In genomic region chr1:23419180-23419579, GRCh38 we compare ENCODE assay signal across 13 cellular contexts. TPM values are rescaled to one million over a fixed set of nuclear protein-coding genes. Genes with fewer than 3 reads are reported as not detected.
"Had no signal": no experiment of that assay in that cellular context is flagged by ENCODE, and none has a peak within 500 bp of the region (broad histone marks: within the 10 kb centered on the region; RNA-seq: fewer than 3 reads in every experiment).

No MANE protein-coding gene starts in this region.

- H3K9me3 Mint-ChIP-seq: activated B cell treated with CpG ODN at 0.5 μM for 24 hours; activated naive CD4-positive, alpha-beta T cell treated with anti-CD3 and anti-CD28 coated beads, Interleukin-2, amount 50 U/mL, for 72 hours; activated T-cell treated with anti-CD3 and anti-CD28 coated beads, Interleukin-2, amount 50 U/mL, for 24 hours; nephron had no signal

- H3K27ac ChIP-seq: brain microvascular endothelial cell, left lung, tibial artery, uterus had no signal

- H3K4me3 Mint-ChIP-seq: activated B cell treated with CpG ODN at 0.5 μM for 24 hours; activated T-cell treated with anti-CD3 and anti-CD28 coated beads, Interleukin-2, amount 50 U/mL, for 24 hours; nephron had no signal

- ATAC-seq: activated naive CD4-positive, alpha-beta T cell treated with anti-CD3 and anti-CD28 coated beads, Interleukin-2, amount 50 U/mL, for 72 hours; esophagus mucosa; left lung had no signal

- H3K9me3 ChIP-seq: left lung, tibial artery, uterus had no signal

- DNase-seq: activated B cell treated with CpG ODN at 0.5 μM for 24 hours; activated effector memory CD4-positive, alpha-beta T cell treated with anti-CD3 and anti-CD28 coated beads, Interleukin-2, amount 50 U/mL, for 16 hours; activated T-cell treated with anti-CD3 and anti-CD28 coated beads, Interleukin-2, amount 50 U/mL, for 24 hours; amniotic stem cell; brain microvascular endothelial cell; head of caudate nucleus; islet precursor cell; left lung; tibial artery; uterus had no signal

- H3K36me3 ChIP-seq: brain microvascular endothelial cell, uterus had no signal

- H3K4me1 ChIP-seq: uterus had no signal

- H3K27ac Mint-ChIP-seq: activated B cell treated with CpG ODN at 0.5 μM for 24 hours; activated T-cell treated with anti-CD3 and anti-CD28 coated beads, Interleukin-2, amount 50 U/mL, for 24 hours had no signal

- H3K4me3 ChIP-seq: left lung, tibial artery, uterus had no signal

- H3K27me3 ChIP-seq: brain microvascular endothelial cell, tibial artery, uterus had no signal

RNA-seq across cellular contexts. Expression of gene TCEA3, which starts 5.4 kb away (rescaled TPM):
- total RNA-seq: activated B cell treated with CpG ODN at 0.5 μM for 24 hours had no signal
